25 cellular contexts compared by ENCODE assay signal in the genomic region with DNA sequence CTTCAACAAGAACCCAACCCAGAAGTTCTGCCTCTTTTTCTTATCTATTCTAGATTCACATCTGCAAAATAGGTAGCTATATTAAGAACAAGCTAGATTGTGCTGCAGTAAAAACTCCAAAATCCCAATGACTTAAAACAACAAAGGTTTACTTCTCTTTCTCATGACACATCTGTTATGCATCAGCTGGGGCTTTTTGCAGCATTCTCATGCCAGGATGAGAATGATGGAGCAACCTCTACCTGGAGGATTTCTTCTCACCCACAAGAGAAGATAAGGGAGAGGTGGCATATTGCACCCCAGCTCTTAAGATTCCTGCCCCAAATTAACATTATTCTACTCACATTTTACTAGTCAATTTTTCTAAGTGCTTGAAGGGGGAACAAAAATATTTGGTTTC.
DNase-seq lines count a peak whose midpoint lies in the region; ATAC-seq, FAIRE-seq and TF ChIP-seq lines count a peak whose summit lies in the region.
"Had no signal": no experiment of that assay in that cellular context is flagged by ENCODE, and none has a peak within 500 bp of the region (broad histone marks: within the 10 kb centered on the region; RNA-seq: fewer than 3 reads in every experiment).

No MANE protein-coding gene starts in this region.

- no peak for ATAC-seq in HG03025 (IDR thresholded peaks at IDR 0.05; ENCODE audit: low FRiP score, unreplicated experiment)
- ATAC-seq: GM23338, HCT116 had no signal

- H3K9ac ChIP-seq in SU-DHL-6 (ENCODE audit: low read length): no peak overlapping the region
- H3K9ac ChIP-seq: BLaER1 had no signal

- H3K27me3 Mint-ChIP-seq in MCF 10A (ENCODE audit: insufficient read depth, unreplicated experiment) (no peaks in the 10 kb centered on the region), nephron (ENCODE audit: low read depth) (peaks cover 4% of the 10 kb centered on the region)
- H3K27me3 Mint-ChIP-seq: B cell; CD4-positive, CD25-positive, alpha-beta regulatory T cell; CD8-positive, alpha-beta memory T cell had no signal

- POLR2A ChIA-PET in MCF 10A (lab: Yijun Ruan, JAX): no interaction called here

- no peak overlapping the region for H3K27ac ChIP-seq in breast epithelium
- H3K27ac ChIP-seq in SU-DHL-6 (ENCODE audit: low read depth, low read length): no peak overlapping the region
- H3K27ac ChIP-seq: 22Rv1, BLaER1, C4-2B had no signal

- no TSS peak for BruUV-seq in MCF 10A (replicated peaks; lab: Mats Ljungman, UMichigan)

- DNase-seq in MCF 10A (ENCODE audit: unreplicated experiment) (no peak), breast epithelium (ENCODE audit: low spot score in 2 of 2) (no peak), epithelial cell of esophagus (ENCODE audit: low read depth) (peak; percentile 70), activated T-cell treated with anti-CD3 and anti-CD28 coated beads for 4 hours (no peak), HTR-8/SVneo (ENCODE audit: insufficient read length, low spot score) (no peak)
- DNase-seq: CD4-positive, CD25-positive, alpha-beta regulatory T cell; CD8-positive, alpha-beta memory T cell; DMS 273 treated with DMSO at 0.1 percent for 48 hours; DMS79; EL; GDM1; H9 had no signal

- H4K20me1 ChIP-seq in SU-DHL-6 (ENCODE audit: low read depth, low read length): no peaks in the 10 kb centered on the region
- H4K20me1 ChIP-seq: BLaER1 had no signal

- H3K27me3 ChIP-seq in breast epithelium: no peaks in the 10 kb centered on the region
- no peaks in the 10 kb centered on the region for H3K27me3 ChIP-seq in SU-DHL-6 (ENCODE audit: low read length)
- H3K27me3 ChIP-seq: BLaER1 had no signal

- no peak for TF ChIP-seq CTCF in MCF 10A (IDR thresholded peaks at IDR 0.05; ENCODE audit: unreplicated experiment)
- TF ChIP-seq CTCF in breast epithelium (IDR thresholded peaks at IDR 0.05): no peak
- no peak for TF ChIP-seq CTCF in SU-DHL-6 (IDR thresholded peaks at IDR 0.05; ENCODE audit: insufficient read depth, low read length, poor library complexity, severe bottlenecking)
- TF ChIP-seq CTCF in epithelial cell of esophagus (IDR thresholded peaks at IDR 0.05; ENCODE audit: insufficient read depth, low read depth, low read length, missing control alignments): no peak
- no peak for TF ChIP-seq CTCF in nephron (IDR thresholded peaks at IDR 0.05; ENCODE audit: unreplicated experiment in 3 of 3)

- H3K79me2 ChIP-seq in SU-DHL-6 (ENCODE audit: insufficient read depth, low read length): no peaks in the 10 kb centered on the region

- H3K4me3 ChIP-seq in breast epithelium (no peak overlapping the region), SU-DHL-6 (ENCODE audit: insufficient read depth, low read length, poor library complexity, severe bottlenecking) (no peak overlapping the region), epithelial cell of esophagus (ENCODE audit: low read length) (no peak overlapping the region)
- H3K4me3 ChIP-seq: BLaER1, GM23338 had no signal

- H3F3A ChIP-seq in SU-DHL-6 (ENCODE audit: insufficient read depth): no peaks in the 10 kb centered on the region

- H3K9me2 ChIP-seq in SU-DHL-6 (replicated peaks; ENCODE audit: insufficient read depth, low read length): no peaks in the 10 kb centered on the region

- H3K9me3 ChIP-seq in breast epithelium (no peaks in the 10 kb centered on the region), SU-DHL-6 (ENCODE audit: insufficient read depth, low read length) (no peaks in the 10 kb centered on the region)
- H3K9me3 ChIP-seq: BLaER1 had no signal

- no peaks in the 10 kb centered on the region for H3K9me3 Mint-ChIP-seq in MCF 10A (ENCODE audit: unreplicated experiment)
- H3K9me3 Mint-ChIP-seq in nephron: no peaks in the 10 kb centered on the region
- H3K9me3 Mint-ChIP-seq: GM23338, H9 had no signal

- no peak overlapping the region for H3K4me3 Mint-ChIP-seq in MCF 10A (ENCODE audit: unreplicated experiment)
- peak overlapping the region in 1 of 3 experiments; percentile 16 for H3K4me3 Mint-ChIP-seq in nephron
- H3K4me3 Mint-ChIP-seq: B cell; CD4-positive, CD25-positive, alpha-beta regulatory T cell; CD8-positive, alpha-beta memory T cell; GM23338; H9 had no signal

- CTCF ChIA-PET in MCF 10A (lab: Yijun Ruan, JAX): interaction anchor here (0.5 kb wide), 1 partner anchor 48 kb away, joined by 3 read pairs; no protein-coding TSS in a partner anchor

- TF ChIP-seq POLR2A in breast epithelium (IDR thresholded peaks at IDR 0.05): no peak

- H3K4me1 Mint-ChIP-seq in MCF 10A (ENCODE audit: insufficient read depth, unreplicated experiment) (peaks cover 37% of the 10 kb centered on the region), nephron (peaks cover 55% of the 10 kb centered on the region)
- H3K4me1 Mint-ChIP-seq: CD4-positive, CD25-positive, alpha-beta regulatory T cell; CD8-positive, alpha-beta memory T cell had no signal

- no peaks in the 10 kb centered on the region for H3K36me3 ChIP-seq in breast epithelium
- H3K36me3 ChIP-seq in SU-DHL-6 (ENCODE audit: low read length): no peaks in the 10 kb centered on the region
- H3K36me3 ChIP-seq: BLaER1 had no signal

- H3K4me2 ChIP-seq in SU-DHL-6 (ENCODE audit: low read depth, low read length, poor library complexity, severe bottlenecking): peak overlapping the region; percentile 4
- H3K4me2 ChIP-seq: BLaER1, GM23338 had no signal

- intact Hi-C loops in MCF 10A (cut with micrococcal nuclease) (no loop called here), breast epithelium (cut with DNase I; ENCODE audit: low total_unique reads) (no loop called here)

- H3K4me1 ChIP-seq in breast epithelium: no peaks in the 10 kb centered on the region

- no peak for FAIRE-seq in HTR-8/SVneo (lab: Jason Lieb, UNC)
- FAIRE-seq: A204.1, D721Med, GM12891, GM18507 had no signal

- H3K36me3 Mint-ChIP-seq in MCF 10A (ENCODE audit: insufficient read depth, unreplicated experiment) (no peaks in the 10 kb centered on the region), nephron (ENCODE audit: low read depth) (no peaks in the 10 kb centered on the region)
- H3K36me3 Mint-ChIP-seq: CD4-positive, CD25-positive, alpha-beta regulatory T cell; CD8-positive, alpha-beta memory T cell had no signal

- H3K27ac Mint-ChIP-seq in MCF 10A (ENCODE audit: low read depth, unreplicated experiment): peak overlapping the region; percentile 46
- peak overlapping the region in 2 of 3 experiments; percentile 12 to 28 for H3K27ac Mint-ChIP-seq in nephron
- H3K27ac Mint-ChIP-seq: B cell; CD4-positive, CD25-positive, alpha-beta regulatory T cell; CD8-positive, alpha-beta memory T cell; GM23338; H9 had no signal

- peak overlapping the region; percentile 35 for H2AFZ ChIP-seq in SU-DHL-6 (ENCODE audit: low read depth, low read length, severe bottlenecking)
- H2AFZ ChIP-seq: GM23338 had no signal
